ENCODE assay signal across 21 cellular contexts in genomic region chr1:218250492-218250891, GRCh38. TPM values are rescaled to one million over a fixed set of nuclear protein-coding genes. Genes with fewer than 3 reads are reported as not detected.
A peak's percentile ranks its signal among the peaks of the same experiment; 100 is the strongest.
DNase-seq lines count a peak whose midpoint lies in the region; ATAC-seq and TF ChIP-seq lines count a peak whose summit lies in the region.
"Had no signal": no experiment of that assay in that cellular context is flagged by ENCODE, and none has a peak within 500 bp of the region (broad histone marks: within the 10 kb centered on the region; RNA-seq: fewer than 3 reads in every experiment).

No MANE protein-coding gene starts in this region.

- H2AFZ ChIP-seq in GM23338 = no peak overlapping the region; the same call in 1 of the 2 replicates

- no peaks in the 10 kb centered on the region for H3K36me3 Mint-ChIP-seq in GM23338 (ENCODE audit: low read depth)
- no peaks in the 10 kb centered on the region for H3K36me3 Mint-ChIP-seq in stimulated activated memory B cell treated with anti-CD40 and anti-IgM and Interleukin-4, amounts not matched to agents 10 μg/mL and 1 μg/mL and 100 μg/mL, for 72 hours
- H3K36me3 Mint-ChIP-seq: CD4-positive, CD25-positive, alpha-beta regulatory T cell; natural killer cell treated with Interleukin-12 subunit alpha and Interleukin-12 subunit beta and Interleukin-15 and Interleukin-18, amount 100 ng/mL, for 72 hours had no signal

- no peaks in the 10 kb centered on the region for H4K20me1 ChIP-seq in GM23338 (replicated peaks; ENCODE audit: insufficient read depth)

- H3F3A ChIP-seq in GM23338 (replicated peaks; ENCODE audit: low read depth) = no peaks in the 10 kb centered on the region

- no peak overlapping the region for H3K27ac ChIP-seq in C4-2B
- H3K27ac ChIP-seq in GM23338 (ENCODE audit: low read depth) = no peak overlapping the region
- H3K27ac ChIP-seq: RWPE1, sigmoid colon had no signal

- H3K4me3 ChIP-seq in GM23338 = no peak overlapping the region
- H3K4me3 ChIP-seq: sigmoid colon had no signal

- no peak overlapping the region for H3K27ac Mint-ChIP-seq in GM23338
- H3K27ac Mint-ChIP-seq in stimulated activated memory B cell treated with anti-CD40 and anti-IgM and Interleukin-4, amounts not matched to agents 10 μg/mL and 1 μg/mL and 100 μg/mL, for 72 hours = no peak overlapping the region
- H3K27ac Mint-ChIP-seq: activated CD8-positive, alpha-beta T cell treated with anti-CD3 and anti-CD28 coated beads, Interleukin-2, amount 10 ng/mL, durations not matched to agents 7 days and 5 days; CD4-positive, CD25-positive, alpha-beta regulatory T cell; dendritic cell treated with granulocyte-macrophage colony-stimulating factor and Interleukin-4, amounts not matched to agents 40 ng/mL and 50 ng/mL, for 4 days; natural killer cell treated with Interleukin-12 subunit alpha and Interleukin-12 subunit beta and Interleukin-15 and Interleukin-18, amount 100 ng/mL, for 72 hours had no signal

- no peaks in the 10 kb centered on the region for H3K79me2 ChIP-seq in GM23338 (replicated peaks; ENCODE audit: insufficient read depth)

- no peaks in the 10 kb centered on the region for H3K9me3 Mint-ChIP-seq in GM23338
- H3K9me3 Mint-ChIP-seq in stimulated activated memory B cell treated with anti-CD40 and anti-IgM and Interleukin-4, amounts not matched to agents 10 μg/mL and 1 μg/mL and 100 μg/mL, for 72 hours = no peaks in the 10 kb centered on the region
- H3K9me3 Mint-ChIP-seq: dendritic cell treated with granulocyte-macrophage colony-stimulating factor and Interleukin-4, amounts not matched to agents 40 ng/mL and 50 ng/mL, for 4 days; natural killer cell treated with Interleukin-12 subunit alpha and Interleukin-12 subunit beta and Interleukin-15 and Interleukin-18, amount 100 ng/mL, for 72 hours had no signal

- TF ChIP-seq CTCF in C4-2B (conservative IDR thresholded peaks at IDR 0.05) (peak; percentile 49), GM23338 (conservative IDR thresholded peaks at IDR 0.05; ENCODE audit: low read depth in 2 of 2) (peak; percentile 55 to 61)

- peaks cover 10% of the 10 kb centered on the region for H3K4me1 Mint-ChIP-seq in GM23338
- H3K4me1 Mint-ChIP-seq in stimulated activated memory B cell treated with anti-CD40 and anti-IgM and Interleukin-4, amounts not matched to agents 10 μg/mL and 1 μg/mL and 100 μg/mL, for 72 hours = no peaks in the 10 kb centered on the region
- H3K4me1 Mint-ChIP-seq: CD4-positive, CD25-positive, alpha-beta regulatory T cell had no signal

- H3K4me1 ChIP-seq in GM23338 (ENCODE audit: insufficient read depth) = peaks cover 6% of the 10 kb centered on the region; the same call in 1 of the 2 replicates
- H3K4me1 ChIP-seq: sigmoid colon had no signal

- no peak for ATAC-seq in GM23338
- no peak for ATAC-seq in stimulated activated memory B cell treated with anti-CD40 and anti-IgM and Interleukin-4, amounts not matched to agents 10 μg/mL and 1 μg/mL and 100 μg/mL, for 72 hours
- ATAC-seq: activated CD8-positive, alpha-beta T cell treated with anti-CD3 and anti-CD28 coated beads, Interleukin-2, amount 10 ng/mL, durations not matched to agents 7 days and 5 days; natural killer cell treated with Interleukin-12 subunit alpha and Interleukin-12 subunit beta and Interleukin-15 and Interleukin-18, amount 100 ng/mL, for 72 hours had no signal

- H3K27me3 ChIP-seq in GM23338 (ENCODE audit: insufficient read depth) = no peaks in the 10 kb centered on the region
- H3K27me3 ChIP-seq: sigmoid colon had no signal

- no peaks in the 10 kb centered on the region for H3K9me2 ChIP-seq in GM23338 (ENCODE audit: insufficient read depth)

- peak; percentile 56 for DNase-seq in GM23338 (ENCODE audit: low spot score)
- peak; percentile 8 for DNase-seq in amniotic epithelial cell (ENCODE audit: low read depth)
- DNase-seq in lung microvascular endothelial cell (ENCODE audit: low read depth in 2 of 2) = peak; percentile 4 to 13
- DNase-seq in activated CD4-positive, alpha-beta T cell treated with anti-CD3 and anti-CD28 coated beads, Interleukin-2, amount 50 U/mL, for 1 hour = no peak
- no peak for DNase-seq in DMS153 treated with DMSO at 0.1 percent for 48 hours (lab: John Stamatoyannopoulos, UW; ENCODE audit: unreplicated experiment)
- DNase-seq: activated CD4-positive, CD25-positive, alpha-beta regulatory T cell; activated CD8-positive, alpha-beta T cell treated with anti-CD3 and anti-CD28 coated beads, Interleukin-2, amount 10 ng/mL, durations not matched to agents 7 days and 5 days; activated gamma-delta T cell treated with Interleukin-2 at 50 U/mL for 16 hours; CD4-positive, CD25-positive, alpha-beta regulatory T cell; midbrain; NCI-H1092; NCI-H2029; NCI-H446 treated with DMSO at 0.1 percent for 48 hours; sigmoid colon; substantia nigra; T-helper 9 cell had no signal

- H3K36me3 ChIP-seq in GM23338 (ENCODE audit: insufficient read depth) = no peaks in the 10 kb centered on the region
- H3K36me3 ChIP-seq: sigmoid colon had no signal

- H3K27me3 Mint-ChIP-seq in GM23338 (ENCODE audit: insufficient read depth, low read depth, poor library complexity) = no peaks in the 10 kb centered on the region
- H3K27me3 Mint-ChIP-seq in stimulated activated memory B cell treated with anti-CD40 and anti-IgM and Interleukin-4, amounts not matched to agents 10 μg/mL and 1 μg/mL and 100 μg/mL, for 72 hours = peaks cover 29% of the 10 kb centered on the region
- H3K27me3 Mint-ChIP-seq: dendritic cell treated with granulocyte-macrophage colony-stimulating factor and Interleukin-4, amounts not matched to agents 40 ng/mL and 50 ng/mL, for 4 days had no signal

- no peak overlapping the region for H3K4me2 ChIP-seq in GM23338

- H3K4me3 Mint-ChIP-seq in GM23338 = no peak overlapping the region
- no peak overlapping the region for H3K4me3 Mint-ChIP-seq in stimulated activated memory B cell treated with anti-CD40 and anti-IgM and Interleukin-4, amounts not matched to agents 10 μg/mL and 1 μg/mL and 100 μg/mL, for 72 hours
- H3K4me3 Mint-ChIP-seq: activated CD8-positive, alpha-beta T cell treated with anti-CD3 and anti-CD28 coated beads, Interleukin-2, amount 10 ng/mL, durations not matched to agents 7 days and 5 days; CD4-positive, CD25-positive, alpha-beta regulatory T cell; dendritic cell treated with granulocyte-macrophage colony-stimulating factor and Interleukin-4, amounts not matched to agents 40 ng/mL and 50 ng/mL, for 4 days; natural killer cell treated with Interleukin-12 subunit alpha and Interleukin-12 subunit beta and Interleukin-15 and Interleukin-18, amount 100 ng/mL, for 72 hours had no signal

TF ChIP-seq in GM23338, 12 proteins besides CTCF, POLR2A, EP300 and RAD21:
- TF ChIP-seq ETS1 (IDR thresholded peaks at IDR 0.05) (no peak), NANOG (IDR thresholded peaks at IDR 0.05; ENCODE audit: borderline replicate concordance) (no peak), REST (IDR thresholded peaks at IDR 0.05; ENCODE audit: unreplicated experiment) (no peak), CREB1 (CRISPR knock-in tag; IDR thresholded peaks at IDR 0.05; ENCODE audit: low read depth) (no peak), JUNB (IDR thresholded peaks at IDR 0.05; ENCODE audit: unreplicated experiment) (no peak), EZH2 (IDR thresholded peaks at IDR 0.05; ENCODE audit: low read depth, unreplicated experiment) (no peak)

RNA-seq across cellular contexts. Expression of gene RRP15, which starts 34.6 kb away (rescaled TPM):
- 18.8 and 19.8 TPM in 2 replicates for total RNA-seq in GM23338 (2014; rRNA removed; shearing (Covaris generic))
- 80.5 and 86.5 TPM in 2 replicates for polyA plus RNA-seq in GM23338 (2016; fragmentation: Nextera tagmentation; extraction: Ambion mirVana)
- 2.2 and 4.0 TPM in 2 replicates for total RNA-seq in lung microvascular endothelial cell

Comparison
In these comparisons a context has a peak if more than half of its experiments do, and no peak if none do; other contexts are left out.
1. DNase-seq: peak in GM23338 (single experiment), amniotic epithelial cell (single experiment) and lung microvascular endothelial cell (2 of 2); none in activated CD4-positive, alpha-beta T cell treated with anti-CD3 and anti-CD28 coated beads, Interleukin-2, amount 50 U/mL, for 1 hour (single experiment) and DMS153 treated with DMSO at 0.1 percent for 48 hours (single experiment).